14 cellular contexts compared by ENCODE assay signal in genomic region chr6:43393597-43393996, GRCh38. TPM values are rescaled to one million over a fixed set of nuclear protein-coding genes. Genes with fewer than 3 reads are reported as not detected.
DNase-seq lines count a peak whose midpoint lies in the region; ATAC-seq and TF ChIP-seq lines count a peak whose summit lies in the region.
"Had no signal": no experiment of that assay in that cellular context is flagged by ENCODE, and none has a peak within 500 bp of the region (broad histone marks: within the 10 kb centered on the region; RNA-seq: fewer than 3 reads in every experiment).

No MANE protein-coding gene starts in this region.

- H3K9me3 ChIP-seq in hepatocyte (ENCODE audit: low read depth) (no peaks in the 10 kb centered on the region), thoracic aorta (no peaks in the 10 kb centered on the region), Peyer's patch (no peaks in the 10 kb centered on the region)
- H3K9me3 ChIP-seq: A549, transverse colon had no signal

- peak overlapping the region; percentile 83 for H2AFZ ChIP-seq in hepatocyte

- no peak for ATAC-seq in thoracic aorta (ENCODE audit: insufficient number of reproducible peaks, low FRiP score, low read depth)
- ATAC-seq: A549, left ventricle myocardium superior had no signal

- 62% methylated on average over 4 of the region's 4 CpGs for WGBS in hepatocyte (ENCODE audit: low lambda C conversion rate, missing lambda C conversion rate)

- no peak overlapping the region for H3K4me3 Mint-ChIP-seq in activated naive CD4-positive, alpha-beta T cell treated with anti-CD3 and anti-CD28 coated beads, Interleukin-2, amount 50 U/mL, for 24 hours

- H3K4me2 ChIP-seq in hepatocyte, result peak overlapping the region; percentile 75
- H3K4me2 ChIP-seq: A549 had no signal

- H3K27me3 ChIP-seq in hepatocyte (no peaks in the 10 kb centered on the region), thoracic aorta (replicated peaks; ENCODE audit: insufficient read depth) (no peaks in the 10 kb centered on the region), Peyer's patch (no peaks in the 10 kb centered on the region)

- TF ChIP-seq CTCF in hepatocyte (IDR thresholded peaks at IDR 0.05; ENCODE audit: poor library complexity), result no peak
- TF ChIP-seq CTCF in thoracic aorta (IDR thresholded peaks at IDR 0.05), result no peak
- TF ChIP-seq CTCF in Peyer's patch (IDR thresholded peaks at IDR 0.05), result no peak

- H3K4me3 ChIP-seq in hepatocyte (no peak overlapping the region), thoracic aorta (peak overlapping the region; percentile 27), Peyer's patch (no peak overlapping the region)
- H3K4me3 ChIP-seq: A549, transverse colon had no signal

- H3K27ac Mint-ChIP-seq in activated naive CD4-positive, alpha-beta T cell treated with anti-CD3 and anti-CD28 coated beads, Interleukin-2, amount 50 U/mL, for 24 hours, result peak overlapping the region; percentile 91

- H3K36me3 Mint-ChIP-seq in activated naive CD4-positive, alpha-beta T cell treated with anti-CD3 and anti-CD28 coated beads, Interleukin-2, amount 50 U/mL, for 24 hours, result no peaks in the 10 kb centered on the region

- peaks cover 62% of the 10 kb centered on the region for H3K4me1 Mint-ChIP-seq in activated naive CD4-positive, alpha-beta T cell treated with anti-CD3 and anti-CD28 coated beads, Interleukin-2, amount 50 U/mL, for 24 hours

- no peak for TF ChIP-seq POLR2A in Peyer's patch (IDR thresholded peaks at IDR 0.05)

- H3K36me3 ChIP-seq in hepatocyte (replicated peaks; ENCODE audit: insufficient read depth, low read depth) (no peaks in the 10 kb centered on the region), thoracic aorta (no peaks in the 10 kb centered on the region), Peyer's patch (no peaks in the 10 kb centered on the region)
- H3K36me3 ChIP-seq: transverse colon had no signal

- H3K9me3 Mint-ChIP-seq in activated naive CD4-positive, alpha-beta T cell treated with anti-CD3 and anti-CD28 coated beads, Interleukin-2, amount 50 U/mL, for 24 hours, result no peaks in the 10 kb centered on the region

- no peaks in the 10 kb centered on the region for H4K20me1 ChIP-seq in hepatocyte (ENCODE audit: insufficient read depth, poor library complexity, severe bottlenecking)

- H3K27ac ChIP-seq in hepatocyte (peak overlapping the region; percentile 37), thoracic aorta (no peak overlapping the region), Peyer's patch (no peak overlapping the region)
- H3K27ac ChIP-seq: A549, transverse colon had no signal

- H3K79me2 ChIP-seq in hepatocyte, result peaks cover 9% of the 10 kb centered on the region

- no peaks in the 10 kb centered on the region for H3K9me2 ChIP-seq in hepatocyte (replicated peaks; ENCODE audit: insufficient read depth)

- H3K27me3 Mint-ChIP-seq in activated naive CD4-positive, alpha-beta T cell treated with anti-CD3 and anti-CD28 coated beads, Interleukin-2, amount 50 U/mL, for 24 hours, result no peaks in the 10 kb centered on the region

- no peak for DNase-seq in activated naive CD4-positive, alpha-beta T cell treated with Interleukin-2 at 50 U/mL for 16 hours
- DNase-seq in RPMI8226 (peak; percentile 16), hepatocyte (ENCODE audit: low spot score) (no peak), thoracic aorta (ENCODE audit: low spot score) (no peak), hepatic stellate cell (ENCODE audit: low spot score) (no peak), Peyer's patch (no peak)
- no peak for DNase-seq in activated T-cell treated with anti-CD3 and anti-CD28 coated beads, Interleukin-2, amount 50 U/mL, for 48 hours
- DNase-seq: activated naive CD4-positive, alpha-beta T cell; hippocampal formation; left ventricle myocardium superior; NCI-H345; transverse colon had no signal

- peaks cover 7% of the 10 kb centered on the region for H3K4me1 ChIP-seq in hepatocyte (ENCODE audit: insufficient read depth)
- H3K4me1 ChIP-seq in thoracic aorta (ENCODE audit: control insufficient read depth in 1 of 2, low read depth in 2 of 2), result no peaks in the 10 kb centered on the region
- H3K4me1 ChIP-seq in Peyer's patch, result no peaks in the 10 kb centered on the region
- H3K4me1 ChIP-seq: A549, transverse colon had no signal

RNA-seq across cellular contexts. Expression of gene ZNF318, which starts 24.1 kb away (rescaled TPM):
- total RNA-seq in hepatocyte (13.4 and 14.4 TPM in 2 replicates), thoracic aorta (10 to 100 TPM; 13.0 to 24.1 TPM), Peyer's patch (10 to 100 TPM; 16.6 to 42.9 (median 24.5) TPM)
- polyA plus RNA-seq in hepatocyte, result 6.4 and 6.9 TPM in 2 replicates

RNA-seq across cellular contexts. Expression of gene ABCC10, which starts 33.7 kb away (rescaled TPM):
- total RNA-seq in hepatocyte, result 16.7 and 17.6 TPM in 2 replicates
- 33.3 and 41.3 TPM in 2 replicates for polyA plus RNA-seq in hepatocyte
- total RNA-seq in thoracic aorta, result 10 to 100 TPM; 24.3 to 58.9 TPM
- 10 to 100 TPM; 30.3 to 75.2 (median 48.2) TPM for total RNA-seq in Peyer's patch
